8 cellular contexts compared by ENCODE assay signal in the genomic region with DNA sequence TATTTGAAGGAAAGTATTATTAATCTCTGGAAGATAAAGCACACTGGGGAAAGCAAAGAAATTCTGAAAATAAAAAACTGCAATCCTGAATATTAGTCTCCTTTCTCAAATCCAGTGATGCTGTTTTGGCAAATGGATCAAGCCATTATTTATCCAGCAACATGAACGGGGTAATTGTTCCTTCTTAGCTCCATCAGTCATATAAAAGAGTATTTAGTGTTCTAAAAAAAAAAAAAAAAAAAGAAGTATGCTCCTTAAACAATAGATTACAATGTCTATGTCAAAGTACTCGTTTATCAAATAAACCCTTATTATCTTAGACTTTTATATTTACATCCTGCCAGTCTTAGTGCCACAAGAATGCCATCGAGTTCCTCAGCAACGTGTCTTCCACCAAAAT. TPM values are rescaled to one million over a fixed set of nuclear protein-coding genes. Genes with fewer than 3 reads are reported as not detected.
DNase-seq lines count a peak whose midpoint lies in the region; ATAC-seq, FAIRE-seq and TF ChIP-seq lines count a peak whose summit lies in the region.

No MANE protein-coding gene starts in this region.

- in situ Hi-C loops in G401 (cut with HindIII; ENCODE audit: low sequenced_read_pairs), result no loop called here

- ATAC-seq in HG02678 (IDR thresholded peaks at IDR 0.05; ENCODE audit: unreplicated experiment) (no peak), HG02623 (IDR thresholded peaks at IDR 0.05; ENCODE audit: unreplicated experiment) (no peak)

- TF ChIP-seq CTCF in GM12875 (IDR thresholded peaks at IDR 0.05; ENCODE audit: borderline replicate concordance, insufficient read depth, low read depth, low read length), result no peak
- TF ChIP-seq CTCF in fibroblast of pulmonary artery (IDR thresholded peaks at IDR 0.05; ENCODE audit: low read length, missing control alignments), result no peak
- TF ChIP-seq CTCF in retinal pigment epithelial cell (conservative IDR thresholded peaks at IDR 0.05; ENCODE audit: low read depth, low read length), result no peak

- no peak for DNase-seq in SJSA1 (ENCODE audit: low read depth in 1 of 2, low spot score in 2 of 2)
- no peak for DNase-seq in fibroblast of pulmonary artery (ENCODE audit: low read depth)
- DNase-seq in retinal pigment epithelial cell (ENCODE audit: low read depth), result no peak
- no peak for DNase-seq in GM19239 (ENCODE audit: insufficient read length, low spot score)
- DNase-seq in G401 (ENCODE audit: low spot score), result no peak

- FAIRE-seq in GM19239 (lab: Jason Lieb, UNC), result no peak

- H3K36me3 ChIP-seq in SJSA1, result peaks cover 8% of the 10 kb centered on the region

- no peaks in the 10 kb centered on the region; the same call in 1 of the 2 replicates for H3K9me3 ChIP-seq in SJSA1 (replicated peaks)

- peaks cover 31% of the 10 kb centered on the region for H3K4me1 ChIP-seq in SJSA1 (replicated peaks)

- H3K27ac ChIP-seq in SJSA1, result peak overlapping the region; percentile 99; the same call in 1 of the 2 replicates

- peak overlapping the region; percentile 92 for H3K4me3 ChIP-seq in GM12875 (ENCODE audit: low read depth, low read length)
- H3K4me3 ChIP-seq in SJSA1, result peak overlapping the region; percentile 99
- H3K4me3 ChIP-seq in fibroblast of pulmonary artery (replicated peaks; ENCODE audit: low read depth, low read length), result peak overlapping the region; percentile 83
- H3K4me3 ChIP-seq in retinal pigment epithelial cell (ENCODE audit: low read length), result peak overlapping the region; percentile 86

- H3K27me3 ChIP-seq in SJSA1 (replicated peaks), result no peaks in the 10 kb centered on the region

RNA-seq across cellular contexts. Expression of a gene that starts 1.3 kb away (rescaled TPM):
- 111 and 142 TPM in 2 replicates for total RNA-seq in SJSA1 (2014; rRNA removed; shearing (Covaris generic))
- total RNA-seq in G401 (2014; rRNA removed; shearing (Covaris generic)), result 67.0 and 112 TPM in 2 replicates
